25 cellular contexts compared by ENCODE assay signal in the genomic region with DNA sequence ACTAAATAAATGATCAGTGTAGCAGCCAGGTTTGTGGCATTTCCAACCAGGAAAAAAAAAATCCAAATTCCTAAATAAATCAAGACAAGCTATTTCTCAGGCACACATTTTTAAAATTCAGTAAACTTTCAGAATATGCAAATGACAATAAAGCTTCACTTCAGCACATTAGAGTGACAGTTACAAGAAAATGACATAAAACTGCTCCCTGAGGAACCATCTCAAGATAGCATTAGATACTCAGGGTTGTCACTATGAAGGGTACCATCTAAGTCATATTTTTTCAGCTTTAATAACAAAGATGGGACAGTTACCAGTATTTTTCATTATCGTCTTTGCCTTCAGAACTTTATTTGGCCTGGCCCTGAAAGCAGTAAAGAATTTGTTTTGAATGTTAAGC.
"Had no signal": no experiment of that assay in that cellular context is flagged by ENCODE, and none has a peak within 500 bp of the region (broad histone marks: within the 10 kb centered on the region; RNA-seq: fewer than 3 reads in every experiment).

No MANE protein-coding gene starts in this region.

- H3K27ac ChIP-seq: stomach, suprapubic skin, testis, thoracic aorta, thyroid gland, tibial artery, tibial nerve, transverse colon, upper lobe of left lung, upper lobe of right lung, uterus, vagina had no signal

- H3K9me3 ChIP-seq: suprapubic skin, testis, thyroid gland, transverse colon, upper lobe of right lung, uterus had no signal

- DNase-seq: stimulated activated CD4-positive, alpha-beta T cell treated with anti-CD3 and anti-CD28 coated beads, Interleukin-2, amount 100 ng/mL, for 48 hours; stimulated activated CD4-positive, alpha-beta T cell treated with anti-CD3 and anti-CD28 coated beads, Interleukin-4, amount 100 ng/mL, for 1 hour; stimulated activated CD4-positive, alpha-beta T cell treated with anti-CD3 and anti-CD28 coated beads, Interleukin-4, amount 100 ng/mL, for 24 hours; stimulated activated CD4-positive, alpha-beta T cell treated with anti-CD3 and anti-CD28 coated beads, Interleukin-4, amount 100 ng/mL, for 4 hours; stimulated activated CD8-positive, alpha-beta memory T cell treated with anti-CD3 and anti-CD28 coated beads, Interleukin-4, amount 100 ng/mL, for 48 hours; stimulated activated naive B cell treated with anti-CD40 and anti-IgM and Interleukin-4, amounts not matched to agents 10 μg/mL and 1 μg/mL and 100 μg/mL, for 72 hours; stimulated activated naive CD4-positive, alpha-beta T cell; stimulated activated naive CD4-positive, alpha-beta T cell treated with Interleukin-2 at 50 U/mL for 16 hours; stimulated activated naive CD8-positive, alpha-beta T cell treated with anti-CD3 and anti-CD28 coated beads, Interleukin-15, amount 100 ng/mL, for 72 hours; stimulated activated naive CD8-positive, alpha-beta T cell treated with anti-CD3 and anti-CD28 coated beads, Interleukin-15, Interleukin-2, amounts not matched to agents 100 U/mL and 50 U/mL, for 24 hours; stomach; substantia nigra; testis; thyroid gland; tibial artery; transverse colon; trophoblast cell; upper lobe of left lung; upper lobe of right lung; uterus had no signal

- H3K4me1 ChIP-seq: stomach, testis, thyroid gland, tibial artery, tibial nerve, transverse colon, upper lobe of left lung, upper lobe of right lung, uterus, vagina had no signal

- ATAC-seq: stimulated activated memory B cell treated with anti-CD40 and anti-IgM and Interleukin-4, amounts not matched to agents 10 μg/mL and 1 μg/mL and 100 μg/mL, for 72 hours; stimulated activated naive B cell treated with anti-CD40 and anti-IgM and Interleukin-4, amounts not matched to agents 10 μg/mL and 1 μg/mL and 100 μg/mL, for 72 hours; stimulated activated naive CD8-positive, alpha-beta T cell treated with anti-CD3 and anti-CD28 coated beads, Interleukin-15, amount 100 ng/mL, for 72 hours; stimulated activated naive CD8-positive, alpha-beta T cell treated with anti-CD3 and anti-CD28 coated beads, Interleukin-15, Interleukin-2, amounts not matched to agents 100 U/mL and 50 U/mL, for 24 hours; upper lobe of right lung had no signal

- H3K36me3 ChIP-seq: stomach, suprapubic skin, thoracic aorta, thyroid gland, tibial artery, tibial nerve, transverse colon, upper lobe of left lung, upper lobe of right lung, uterus, vagina had no signal

- H3K27me3 ChIP-seq: stomach, suprapubic skin, testis, thyroid gland, tibial artery, tibial nerve, transverse colon, upper lobe of left lung, upper lobe of right lung, uterus, vagina had no signal

- H3K4me3 ChIP-seq: stomach, suprapubic skin, testis, thoracic aorta, thyroid gland, tibial artery, tibial nerve, transverse colon, upper lobe of left lung, upper lobe of right lung, uterus, vagina had no signal
